ENCODE assay signal across 8 cellular contexts in the genomic region with DNA sequence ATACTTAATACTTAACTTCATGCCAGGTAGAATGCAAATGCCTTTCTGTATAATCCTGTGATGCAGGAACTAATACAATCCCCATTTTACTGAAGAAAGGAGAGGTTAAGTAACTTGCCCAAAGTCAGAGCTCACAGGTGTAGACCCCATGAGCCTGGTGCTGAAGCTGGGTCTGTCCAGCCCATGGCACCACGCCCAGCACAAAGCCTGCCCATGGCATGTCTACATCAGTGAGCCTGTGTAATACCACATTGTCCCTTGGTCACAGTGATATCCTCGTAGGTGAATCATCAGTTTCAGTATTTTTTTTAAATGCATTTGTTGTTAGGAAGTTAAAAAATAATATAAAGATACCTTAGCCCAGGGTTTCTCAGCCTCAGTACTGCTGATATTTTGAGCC. TPM values are rescaled to one million over a fixed set of nuclear protein-coding genes. Genes with fewer than 3 reads are reported as not detected.
A peak's percentile ranks its signal among the peaks of the same experiment; 100 is the strongest.
DNase-seq lines count a peak whose midpoint lies in the region; ATAC-seq and TF ChIP-seq lines count a peak whose summit lies in the region.

No MANE protein-coding gene starts in this region.

- no peaks in the 10 kb centered on the region for H3K9me3 Mint-ChIP-seq in dendritic cell treated with granulocyte-macrophage colony-stimulating factor and Interleukin-4, amounts not matched to agents 40 ng/mL and 50 ng/mL, for 4 days

- H3K4me1 Mint-ChIP-seq in dendritic cell treated with granulocyte-macrophage colony-stimulating factor and Interleukin-4, amounts not matched to agents 40 ng/mL and 50 ng/mL, for 4 days (ENCODE audit: low read depth), result peaks cover 99% of the 10 kb centered on the region

- ATAC-seq in heart right ventricle (no peak), omental fat pad (ENCODE audit: low FRiP score) (no peak)

- H3K4me3 ChIP-seq in heart right ventricle (no peak overlapping the region), NB4 (ENCODE audit: low read depth, low read length) (peak overlapping the region; percentile 16), spleen (peak overlapping the region in 1 of 8 donors; percentile 8)

- 67 to 87% methylated on average over 2 of the region's 2 CpGs for WGBS in heart right ventricle, 2 donors
- WGBS in spleen, 5 donors, result 33 to 56% (median 45%) methylated on average over 2 of the region's 2 CpGs

- peak overlapping the region; percentile 65 for H3K4me3 Mint-ChIP-seq in dendritic cell treated with granulocyte-macrophage colony-stimulating factor and Interleukin-4, amounts not matched to agents 40 ng/mL and 50 ng/mL, for 4 days

- H3K4me1 ChIP-seq in heart right ventricle (peaks cover 45 to 87% (median 78%) of the 10 kb centered on the region in 9 donors), spleen (peaks cover 58 to 98% (median 85%) of the 10 kb centered on the region in 6 donors)

- H3K27me3 Mint-ChIP-seq in dendritic cell treated with granulocyte-macrophage colony-stimulating factor and Interleukin-4, amounts not matched to agents 40 ng/mL and 50 ng/mL, for 4 days, result no peaks in the 10 kb centered on the region

- DNase-seq in heart right ventricle (no peak), cardiac septum (ENCODE audit: low spot score) (no peak), NB4 (ENCODE audit: low read depth) (peak; percentile 52), spleen (peak; percentile 76), omental fat pad (ENCODE audit: low spot score) (no peak), NCI-H146 (lab: John Stamatoyannopoulos, UW) (no peak), NCI-H1694 (lab: John Stamatoyannopoulos, UW) (no peak)

- TF ChIP-seq POLR2A in NB4 (IDR thresholded peaks at IDR 0.05; ENCODE audit: extremely low read depth, insufficient read length) (no peak), spleen (IDR thresholded peaks at IDR 0.05) (no peak)

- intact Hi-C loops in heart right ventricle (cut with DNase I) (no loop called here), cardiac septum (cut with DNase I) (no loop called here), spleen (cut with DNase I; ENCODE audit: low total_unique reads) (no loop called here)
- intact Hi-C loops in dendritic cell treated with granulocyte-macrophage colony-stimulating factor and Interleukin-4, amounts not matched to agents 40 ng/mL and 50 ng/mL, for 4 days (cut with micrococcal nuclease), result loop anchor here (2.0 kb wide), 1 partner anchor 17 kb away; no protein-coding TSS in a partner anchor

- H3K36me3 Mint-ChIP-seq in dendritic cell treated with granulocyte-macrophage colony-stimulating factor and Interleukin-4, amounts not matched to agents 40 ng/mL and 50 ng/mL, for 4 days (ENCODE audit: low read depth), result peaks cover 99% of the 10 kb centered on the region

- no peaks in the 10 kb centered on the region for H3K27me3 ChIP-seq in heart right ventricle
- no peaks in the 10 kb centered on the region for H3K27me3 ChIP-seq in spleen (replicated peaks in 1 of 7)

- H3K27ac ChIP-seq in heart right ventricle (peak overlapping the region; percentile 52 to 87 (median 80)), spleen (peak overlapping the region; percentile 62 to 90 (median 78))

- TF ChIP-seq CTCF in heart right ventricle (IDR thresholded peaks at IDR 0.05), result no peak
- TF ChIP-seq CTCF in NB4 (IDR thresholded peaks at IDR 0.05; ENCODE audit: low read depth, low read length), result no peak
- TF ChIP-seq CTCF in spleen (IDR thresholded peaks at IDR 0.05 in 8 of 11, conservative IDR thresholded peaks at IDR 0.05 in 3 of 11), result no peak
- TF ChIP-seq CTCF in omental fat pad (IDR thresholded peaks at IDR 0.05), result no peak

- H3K27ac Mint-ChIP-seq in dendritic cell treated with granulocyte-macrophage colony-stimulating factor and Interleukin-4, amounts not matched to agents 40 ng/mL and 50 ng/mL, for 4 days, result peak overlapping the region; percentile 95

- no peaks in the 10 kb centered on the region for H3K9me3 ChIP-seq in heart right ventricle
- H3K9me3 ChIP-seq in spleen, result no peaks in the 10 kb centered on the region

- H3K36me3 ChIP-seq in heart right ventricle (peaks cover 0 to 23% (median 0%) of the 10 kb centered on the region in 9 donors), spleen (peaks cover 0 to 59% (median 4%) of the 10 kb centered on the region in 6 donors)

RNA-seq across cellular contexts. Expression of a gene that starts 44.5 kb away (rescaled TPM):
- total RNA-seq in heart right ventricle (10 to 100 TPM in 2 of 10 donors, 1 to 10 TPM in 8; 4.8 to 11.4 (median 6.7) TPM), cardiac septum (7.4 TPM), spleen (10 to 100 TPM; 40.3 to 59.0 (median 47.6) TPM), omental fat pad (10 to 100 TPM; 24.1 to 50.1 (median 37.3) TPM)
- polyA plus RNA-seq in heart right ventricle (10 to 100 TPM in 1 of 2 donors, 1 to 10 TPM in 1; 6.0 to 11.0 TPM), spleen (10 to 100 TPM; 13.6 to 37.6 (median 17.7) TPM)

Comparison
In these comparisons a context has a peak if more than half of its experiments do, and no peak if none do; other contexts are left out.
1. DNase-seq: peak in NB4 (single experiment) and spleen (single experiment); none in heart right ventricle (0 of 2), cardiac septum (single experiment), omental fat pad (single experiment), NCI-H146 (single experiment) and NCI-H1694 (single experiment).